ENCODE assay signal across 1 cellular context in genomic region chr2:70805987-70806386, GRCh38.
TF ChIP-seq lines count a peak whose summit lies in the region.

No MANE protein-coding gene starts in this region.

TF ChIP-seq in K562, 482 proteins besides CTCF, POLR2A, EP300 and RAD21:
- peak; percentile 64 for TF ChIP-seq TFE3 (CRISPR knock-in tag; IDR thresholded peaks at IDR 0.05)
- no peak for TF ChIP-seq CGGBP1 (CRISPR knock-in tag; IDR thresholded peaks at IDR 0.05)
